Comparison of ENCODE assay signal across 1 cellular context in genomic region chr18:59839931-59840685, GRCh38.
TF ChIP-seq lines count a peak whose summit lies in the region.

No MANE protein-coding gene starts in this region.

TF ChIP-seq in HCT116, 20 proteins besides CTCF, POLR2A, EP300 and RAD21 (continued from another document):
- TF ChIP-seq ATF3 (IDR thresholded peaks at IDR 0.05) (no peak), JUND (IDR thresholded peaks at IDR 0.05) (no peak), EGR1 (IDR thresholded peaks at IDR 0.05; ENCODE audit: low read depth) (no peak)
